In the genomic region with DNA sequence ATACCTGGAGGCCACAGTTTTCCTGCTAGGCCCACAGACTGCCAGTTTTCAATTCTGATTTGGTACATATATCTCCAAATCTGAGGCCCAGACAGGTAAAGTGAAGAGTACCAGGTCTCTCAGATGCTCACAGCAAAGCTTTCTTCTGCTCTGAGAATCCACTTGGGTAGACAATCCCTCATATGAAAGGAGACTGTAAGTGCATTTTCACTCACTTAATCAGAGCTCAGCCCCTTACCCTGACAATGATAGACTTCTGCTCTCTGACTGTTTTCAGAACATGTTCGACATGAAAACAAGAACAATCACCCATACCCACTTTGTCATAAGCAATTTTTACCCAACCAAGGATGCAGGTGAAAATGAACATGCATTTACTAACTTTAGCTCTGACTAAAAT, we compare ENCODE assay signal across 17 cellular contexts. TPM values are rescaled to one million over a fixed set of nuclear protein-coding genes. Genes with fewer than 3 reads are reported as not detected.
A peak's percentile ranks its signal among the peaks of the same experiment; 100 is the strongest.
DNase-seq lines count a peak whose midpoint lies in the region; ATAC-seq and TF ChIP-seq lines count a peak whose summit lies in the region.
"Had no signal": no experiment of that assay in that cellular context is flagged by ENCODE, and none has a peak within 500 bp of the region (broad histone marks: within the 10 kb centered on the region; RNA-seq: fewer than 3 reads in every experiment).

No MANE protein-coding gene starts in this region.

- TF ChIP-seq CTCF in left ventricle myocardium inferior (IDR thresholded peaks at IDR 0.05; ENCODE audit: borderline replicate concordance) = no peak
- no peak for TF ChIP-seq CTCF in glutamatergic neuron (IDR thresholded peaks at IDR 0.05; ENCODE audit: partially characterized antibody, unreplicated experiment)
- no peak for TF ChIP-seq CTCF in Caco-2 (IDR thresholded peaks at IDR 0.05; ENCODE audit: insufficient read depth in 1 of 2, low read depth in 1 of 2, low read length in 1 of 2, severe bottlenecking in 1 of 2, unreplicated experiment in 1 of 2)

- H3K4me3 Mint-ChIP-seq in T-helper 17 cell = peak overlapping the region; percentile 65
- peak overlapping the region; percentile 74 for H3K4me3 Mint-ChIP-seq in glutamatergic neuron (ENCODE audit: unreplicated experiment)
- no peak overlapping the region for H3K4me3 Mint-ChIP-seq in Caco-2 (ENCODE audit: unreplicated experiment)
- H3K4me3 Mint-ChIP-seq: endodermal cell, IgD-negative memory B cell, naive B cell had no signal

- no peak for DNase-seq in left ventricle myocardium inferior
- DNase-seq in left cardiac atrium = no peak
- DNase-seq in T-helper 17 cell = no peak
- DNase-seq in glutamatergic neuron = no peak
- DNase-seq in ureter (ENCODE audit: low spot score) = no peak
- DNase-seq in Caco-2 = no peak
- DNase-seq in OCI-M1 (lab: John Stamatoyannopoulos, UW) = no peak
- DNase-seq: activated CD4-positive, alpha-beta T cell treated with anti-CD3 and anti-CD28 coated beads, Interleukin-2, amount 50 U/mL, for 1 hour; BE2C; central memory CD4-positive, alpha-beta T cell; endodermal cell; naive B cell; NCI-H1092; psoas muscle; stimulated activated CD4-positive, alpha-beta T cell treated with anti-CD3 and anti-CD28 coated beads, Interleukin-12 subunit alpha, Interleukin-12 subunit beta, amount 100 ng/mL, for 4 hours had no signal

- H3K4me1 Mint-ChIP-seq in T-helper 17 cell (peaks cover 51% of the 10 kb centered on the region), glutamatergic neuron (ENCODE audit: low read depth, unreplicated experiment) (peaks cover 61% of the 10 kb centered on the region), Caco-2 (ENCODE audit: low read depth, unreplicated experiment) (no peaks in the 10 kb centered on the region)

- H3K4me1 ChIP-seq in left ventricle myocardium inferior (peaks cover 84% of the 10 kb centered on the region), Caco-2 (peaks cover 9% of the 10 kb centered on the region; the same call in 1 of the 2 replicates)
- H3K4me1 ChIP-seq: BE2C, psoas muscle had no signal

- H3K36me3 ChIP-seq in left ventricle myocardium inferior (no peaks in the 10 kb centered on the region), Caco-2 (ENCODE audit: control insufficient read depth, insufficient read depth, low read length) (no peaks in the 10 kb centered on the region)
- H3K36me3 ChIP-seq: BE2C had no signal

- BruUV-seq in Caco-2 (replicated peaks; lab: Mats Ljungman, UMichigan) = no TSS peak

- ATAC-seq in left cardiac atrium (no peak), T-helper 17 cell (no peak)
- ATAC-seq: psoas muscle, Right ventricle myocardium inferior had no signal

- H3K27me3 Mint-ChIP-seq in T-helper 17 cell (no peaks in the 10 kb centered on the region), glutamatergic neuron (ENCODE audit: unreplicated experiment) (peaks cover 5% of the 10 kb centered on the region), Caco-2 (ENCODE audit: insufficient read depth, unreplicated experiment) (peaks cover 9% of the 10 kb centered on the region)

- intact Hi-C loops in left ventricle myocardium inferior (cut with micrococcal nuclease) = no loop called here
- intact Hi-C loops in left cardiac atrium (cut with DNase I) = no loop called here
- intact Hi-C loops in Caco-2 (cut with micrococcal nuclease; ENCODE audit: unreplicated experiment) = no loop called here

- peak overlapping the region; percentile 85 for H3K27ac ChIP-seq in left ventricle myocardium inferior (replicated peaks)
- H3K27ac ChIP-seq: psoas muscle had no signal

- peaks cover 2% of the 10 kb centered on the region for H3K9me3 Mint-ChIP-seq in glutamatergic neuron (ENCODE audit: unreplicated experiment)
- H3K9me3 Mint-ChIP-seq in Caco-2 (ENCODE audit: unreplicated experiment) = no peaks in the 10 kb centered on the region
- H3K9me3 Mint-ChIP-seq: endodermal cell, IgD-negative memory B cell, naive B cell had no signal

- H3K9me3 ChIP-seq in left ventricle myocardium inferior (replicated peaks) (no peaks in the 10 kb centered on the region), T-helper 17 cell (ENCODE audit: control insufficient read depth, low read length, poor library complexity, severe bottlenecking) (no peaks in the 10 kb centered on the region), Caco-2 (no peaks in the 10 kb centered on the region)
- H3K9me3 ChIP-seq: BE2C, psoas muscle had no signal

- H3K36me3 Mint-ChIP-seq in T-helper 17 cell (ENCODE audit: low read depth) = peaks cover 15% of the 10 kb centered on the region
- no peaks in the 10 kb centered on the region for H3K36me3 Mint-ChIP-seq in glutamatergic neuron (ENCODE audit: unreplicated experiment)
- H3K36me3 Mint-ChIP-seq in Caco-2 (ENCODE audit: insufficient read depth, unreplicated experiment) = no peaks in the 10 kb centered on the region
- H3K36me3 Mint-ChIP-seq: IgD-negative memory B cell, naive B cell had no signal

- H3K27me3 ChIP-seq in left ventricle myocardium inferior (ENCODE audit: low read depth) = no peaks in the 10 kb centered on the region
- no peaks in the 10 kb centered on the region for H3K27me3 ChIP-seq in Caco-2 (replicated peaks; ENCODE audit: control insufficient read depth, insufficient read depth, low read length)

- no peak overlapping the region for H3K27ac Mint-ChIP-seq in T-helper 17 cell
- peak overlapping the region; percentile 62 for H3K27ac Mint-ChIP-seq in glutamatergic neuron (ENCODE audit: unreplicated experiment)
- no peak overlapping the region for H3K27ac Mint-ChIP-seq in Caco-2 (ENCODE audit: unreplicated experiment)
- H3K27ac Mint-ChIP-seq: endodermal cell, naive B cell had no signal

- CTCF ChIA-PET in Caco-2 (lab: Charles Lee) = no interaction called here

- POLR2A ChIA-PET in Caco-2 (lab: Charles Lee) = no interaction called here

- H3K4me3 ChIP-seq in left ventricle myocardium inferior = no peak overlapping the region
- H3K4me3 ChIP-seq in Caco-2 (ENCODE audit: low read depth, low read length) = no peak overlapping the region
- H3K4me3 ChIP-seq: psoas muscle had no signal

RNA-seq across cellular contexts. Expression of gene GPRIN3, which starts 7.1 kb away (rescaled TPM):
- total RNA-seq in left ventricle myocardium inferior (9.0 TPM), left cardiac atrium (1 to 10 TPM; 5.3 to 5.7 TPM), T-helper 17 cell (10 to 100 TPM; 88.5 to 89.7 TPM), glutamatergic neuron (ENCODE audit: unreplicated experiment) (94.3 TPM), ureter (3.5 TPM), Caco-2 (2022) (0.02 and 0.05 TPM in 2 replicates)
